14 cellular contexts compared by ENCODE assay signal in the genomic region with DNA sequence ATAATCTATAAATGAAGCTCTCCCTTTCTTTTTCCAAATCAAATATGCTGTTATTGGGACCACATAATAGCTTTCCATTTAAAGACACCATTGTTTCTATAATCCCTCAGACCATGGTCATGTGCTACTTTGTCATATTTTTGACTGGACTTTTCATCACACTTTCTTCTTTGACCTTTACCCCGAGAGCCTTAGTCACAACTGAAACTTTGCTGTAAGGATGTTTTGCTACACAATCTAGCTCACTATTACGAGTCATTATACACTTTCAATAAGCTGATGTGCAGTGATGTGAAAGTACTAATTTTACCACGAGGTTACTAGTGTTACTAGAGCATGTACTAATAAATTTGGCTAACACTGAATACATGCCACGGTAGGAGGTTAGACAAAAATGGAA.
DNase-seq lines count a peak whose midpoint lies in the region; ATAC-seq, FAIRE-seq and TF ChIP-seq lines count a peak whose summit lies in the region.
"Had no signal": no experiment of that assay in that cellular context is flagged by ENCODE, and none has a peak within 500 bp of the region (broad histone marks: within the 10 kb centered on the region; RNA-seq: fewer than 3 reads in every experiment).

No MANE protein-coding gene starts in this region.

- no peaks in the 10 kb centered on the region for H3K9me3 ChIP-seq in A673 (ENCODE audit: low read depth, low read length, poor library complexity, severe bottlenecking)

- peaks cover 27% of the 10 kb centered on the region for H3K4me1 Mint-ChIP-seq in activated T-helper 2 cell treated with anti-CD3 and anti-CD28 coated beads, Interferon-gamma antibody, Interleukin-2, Interleukin-4, amounts not matched to agents 10 μg/mL and 5 μg/mL and 100 μg/mL, durations not matched to agents 14 hours and 24 hours and 36 hours (ENCODE audit: low read depth)

- no peaks in the 10 kb centered on the region for H3K4me1 ChIP-seq in A673 (ENCODE audit: insufficient read depth, low read length, poor library complexity, severe bottlenecking)

- peaks cover 8% of the 10 kb centered on the region for H3K36me3 Mint-ChIP-seq in activated T-helper 2 cell treated with anti-CD3 and anti-CD28 coated beads, Interferon-gamma antibody, Interleukin-2, Interleukin-4, amounts not matched to agents 10 μg/mL and 5 μg/mL and 100 μg/mL, durations not matched to agents 14 hours and 24 hours and 36 hours (ENCODE audit: low read depth)

- no peak overlapping the region for H3K4me3 Mint-ChIP-seq in activated T-helper 2 cell treated with anti-CD3 and anti-CD28 coated beads, Interferon-gamma antibody, Interleukin-2, Interleukin-4, amounts not matched to agents 10 μg/mL and 5 μg/mL and 100 μg/mL, durations not matched to agents 14 hours and 24 hours and 36 hours (ENCODE audit: low read depth)
- H3K4me3 Mint-ChIP-seq: activated CD4-positive, alpha-beta memory T cell treated with anti-CD3 and anti-CD28 coated beads for 36 hours; dendritic cell treated with granulocyte-macrophage colony-stimulating factor and Interleukin-4, amounts not matched to agents 40 ng/mL and 50 ng/mL, for 4 days; naive thymus-derived CD4-positive, alpha-beta T cell had no signal

- H3K9me3 Mint-ChIP-seq in activated T-helper 2 cell treated with anti-CD3 and anti-CD28 coated beads, Interferon-gamma antibody, Interleukin-2, Interleukin-4, amounts not matched to agents 10 μg/mL and 5 μg/mL and 100 μg/mL, durations not matched to agents 14 hours and 24 hours and 36 hours = peaks cover 5% of the 10 kb centered on the region
- H3K9me3 Mint-ChIP-seq: activated CD4-positive, alpha-beta memory T cell treated with anti-CD3 and anti-CD28 coated beads for 36 hours; dendritic cell treated with granulocyte-macrophage colony-stimulating factor and Interleukin-4, amounts not matched to agents 40 ng/mL and 50 ng/mL, for 4 days had no signal

- H3K27ac Mint-ChIP-seq in activated T-helper 2 cell treated with anti-CD3 and anti-CD28 coated beads, Interferon-gamma antibody, Interleukin-2, Interleukin-4, amounts not matched to agents 10 μg/mL and 5 μg/mL and 100 μg/mL, durations not matched to agents 14 hours and 24 hours and 36 hours = peak overlapping the region; percentile 52
- H3K27ac Mint-ChIP-seq: activated CD4-positive, alpha-beta memory T cell treated with anti-CD3 and anti-CD28 coated beads for 36 hours; dendritic cell treated with granulocyte-macrophage colony-stimulating factor and Interleukin-4, amounts not matched to agents 40 ng/mL and 50 ng/mL, for 4 days had no signal

- no peak overlapping the region for H3K27ac ChIP-seq in A673 (ENCODE audit: low read depth, low read length, poor library complexity, severe bottlenecking)

- no peaks in the 10 kb centered on the region for H3K27me3 ChIP-seq in A673 (replicated peaks; ENCODE audit: insufficient read depth, low read depth, low read length, poor library complexity)

- FAIRE-seq in H54 (lab: Jason Lieb, UNC) = peak; percentile 95

- no peak for TF ChIP-seq POLR2A in H54 (IDR thresholded peaks at IDR 0.05; ENCODE audit: low read depth, low read length)

- DNase-seq in Caki2 (ENCODE audit: low read depth) (peak; percentile 26), H54 (ENCODE audit: insufficient read length, low spot score) (no peak), foreskin melanocyte (peak; percentile 94), A673 (ENCODE audit: low spot score) (no peak), D341Med (ENCODE audit: low spot score) (no peak)
- no peak for DNase-seq in activated T-helper 2 cell treated with anti-CD3 and anti-CD28 coated beads, Interferon-gamma antibody, Interleukin-2, Interleukin-4, amounts not matched to agents 10 μg/mL and 5 μg/mL and 100 μg/mL, durations not matched to agents 14 hours and 24 hours and 36 hours (ENCODE audit: low spot score)
- DNase-seq: activated CD4-positive, alpha-beta memory T cell treated with anti-CD3 and anti-CD28 coated beads for 36 hours; C1 segment of cervical spinal cord; kidney glomerular epithelial cell; naive thymus-derived CD4-positive, alpha-beta T cell; stimulated activated CD4-positive, alpha-beta T cell treated with anti-CD3 and anti-CD28 coated beads, Interleukin-4, amount 100 ng/mL, for 4 hours had no signal

- intact Hi-C loops in activated T-helper 2 cell treated with anti-CD3 and anti-CD28 coated beads, Interferon-gamma antibody, Interleukin-2, Interleukin-4, amounts not matched to agents 10 μg/mL and 5 μg/mL and 100 μg/mL, durations not matched to agents 14 hours and 24 hours and 36 hours (cut with micrococcal nuclease) = no loop called here
- intact Hi-C loops in A673 (cut with micrococcal nuclease; ENCODE audit: unreplicated experiment) = no loop called here

- H3K36me3 ChIP-seq in A673 (ENCODE audit: insufficient read depth, low read length, poor library complexity, severe bottlenecking) = no peaks in the 10 kb centered on the region

- no peak for TF ChIP-seq CTCF in A673 (conservative IDR thresholded peaks at IDR 0.05; ENCODE audit: low read depth, low read length)

- ATAC-seq in GM21515 (IDR thresholded peaks at IDR 0.05; ENCODE audit: unreplicated experiment) (no peak), GM21576 (IDR thresholded peaks at IDR 0.05; ENCODE audit: unreplicated experiment) (no peak)
- ATAC-seq: naive thymus-derived CD4-positive, alpha-beta T cell had no signal

- in situ Hi-C loops in Caki2 (cut with HindIII; ENCODE audit: low pct_unique_long_range_greater_than_20kb, low sequenced_read_pairs) = no loop called here

- POLR2A ChIA-PET in A673 (lab: Charles Lee; ENCODE audit: low non-redundant PET) = no interaction called here

- CTCF ChIA-PET in A673 (lab: Charles Lee) = no interaction called here

- H3K27me3 Mint-ChIP-seq in activated T-helper 2 cell treated with anti-CD3 and anti-CD28 coated beads, Interferon-gamma antibody, Interleukin-2, Interleukin-4, amounts not matched to agents 10 μg/mL and 5 μg/mL and 100 μg/mL, durations not matched to agents 14 hours and 24 hours and 36 hours (ENCODE audit: low read depth) = no peaks in the 10 kb centered on the region
- H3K27me3 Mint-ChIP-seq: activated CD4-positive, alpha-beta memory T cell treated with anti-CD3 and anti-CD28 coated beads for 36 hours; dendritic cell treated with granulocyte-macrophage colony-stimulating factor and Interleukin-4, amounts not matched to agents 40 ng/mL and 50 ng/mL, for 4 days; naive thymus-derived CD4-positive, alpha-beta T cell had no signal

- no peak overlapping the region for H3K4me3 ChIP-seq in A673 (ENCODE audit: low read depth, low read length, poor library complexity, severe bottlenecking)

- BruUV-seq in A673 (replicated peaks; lab: Mats Ljungman, UMichigan) = no TSS peak

Comparison
In these comparisons a context has a peak if more than half of its experiments do, and no peak if none do; other contexts are left out.
1. DNase-seq: peak in Caki2 (single experiment) and foreskin melanocyte (single experiment); none in H54 (single experiment), activated T-helper 2 cell treated with anti-CD3 and anti-CD28 coated beads, Interferon-gamma antibody, Interleukin-2, Interleukin-4, amounts not matched to agents 10 μg/mL and 5 μg/mL and 100 μg/mL, durations not matched to agents 14 hours and 24 hours and 36 hours (single experiment), A673 (single experiment) and D341Med (single experiment).